18 cellular contexts compared by ENCODE assay signal in the genomic region with DNA sequence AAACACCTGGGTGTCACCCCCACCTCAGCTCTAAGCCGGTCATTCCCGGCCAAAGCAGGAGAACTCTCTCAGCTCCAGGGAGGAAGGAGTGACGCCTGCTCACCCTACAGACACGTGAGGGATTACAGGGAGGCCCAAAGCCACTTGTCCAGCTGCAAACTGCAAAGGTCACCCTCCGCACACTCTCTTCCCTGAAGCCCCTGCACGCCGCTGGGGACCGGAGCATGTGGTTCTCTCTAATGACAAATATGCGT.
DNase-seq lines count a peak whose midpoint lies in the region; ATAC-seq, FAIRE-seq and TF ChIP-seq lines count a peak whose summit lies in the region.
"Had no signal": no experiment of that assay in that cellular context is flagged by ENCODE, and none has a peak within 500 bp of the region (broad histone marks: within the 10 kb centered on the region; RNA-seq: fewer than 3 reads in every experiment).

No MANE protein-coding gene starts in this region.

- H3K4me3 ChIP-seq in breast epithelium (no peak overlapping the region), SU-DHL-6 (ENCODE audit: insufficient read depth, low read length, poor library complexity, severe bottlenecking) (peak overlapping the region; percentile 0)
- H3K4me3 ChIP-seq: A549, esophagus muscularis mucosa, lower lobe of right lung, psoas muscle, upper lobe of left lung had no signal

- H3K27me3 Mint-ChIP-seq in MCF 10A (ENCODE audit: insufficient read depth, unreplicated experiment) (no peaks in the 10 kb centered on the region), memory B cell (peaks cover 30% of the 10 kb centered on the region)
- H3K27me3 Mint-ChIP-seq: CD4-positive, CD25-positive, alpha-beta regulatory T cell had no signal

- BruUV-seq in MCF 10A (replicated peaks; lab: Mats Ljungman, UMichigan) = no TSS peak

- ATAC-seq in memory B cell (ENCODE audit: low read depth) = no peak
- ATAC-seq: activated CD8-positive, alpha-beta T cell treated with anti-CD3 and anti-CD28 coated beads for 36 hours; lower lobe of right lung had no signal

- H3K4me3 Mint-ChIP-seq in MCF 10A (ENCODE audit: unreplicated experiment) (no peak overlapping the region), memory B cell (peak overlapping the region; percentile 54)
- H3K4me3 Mint-ChIP-seq: activated CD8-positive, alpha-beta T cell treated with anti-CD3 and anti-CD28 coated beads for 36 hours; activated T-helper 1 cell treated with anti-CD3 and anti-CD28 coated beads, Interleukin-12 subunit alpha, Interleukin-12 subunit beta, Interleukin-2, Interleukin-4 antibody, amounts not matched to agents 30 ng/mL and 10 ng/mL and 1 ng/mL, durations not matched to agents 14 hours and 24 hours and 36 hours had no signal

- H4K20me1 ChIP-seq in SU-DHL-6 (ENCODE audit: low read depth, low read length) = no peaks in the 10 kb centered on the region

- POLR2A ChIA-PET in MCF 10A (lab: Yijun Ruan, JAX) = interaction anchor here (0.6 kb wide), 1 partner anchor 9 kb away, joined by 3 read pairs; no protein-coding TSS in a partner anchor

- no peak for FAIRE-seq in D721Med (lab: Jason Lieb, UNC)
- FAIRE-seq: A549 had no signal

- TF ChIP-seq CTCF in breast epithelium (IDR thresholded peaks at IDR 0.05) (no peak), MCF 10A (IDR thresholded peaks at IDR 0.05; ENCODE audit: unreplicated experiment) (no peak), SU-DHL-6 (IDR thresholded peaks at IDR 0.05; ENCODE audit: insufficient read depth, low read length, poor library complexity, severe bottlenecking) (no peak), D721Med (IDR thresholded peaks at IDR 0.05; ENCODE audit: insufficient read depth, missing control alignments) (no peak)

- peaks cover 20% of the 10 kb centered on the region for H3F3A ChIP-seq in SU-DHL-6 (ENCODE audit: insufficient read depth)

- intact Hi-C loops in breast epithelium (cut with DNase I; ENCODE audit: low total_unique reads) = no loop called here
- intact Hi-C loops in MCF 10A (cut with micrococcal nuclease) = no loop called here

- no peak overlapping the region for H3K27ac Mint-ChIP-seq in MCF 10A (ENCODE audit: low read depth, unreplicated experiment)
- peak overlapping the region; percentile 54 for H3K27ac Mint-ChIP-seq in memory B cell
- H3K27ac Mint-ChIP-seq: activated CD8-positive, alpha-beta T cell treated with anti-CD3 and anti-CD28 coated beads for 36 hours; activated T-helper 1 cell treated with anti-CD3 and anti-CD28 coated beads, Interleukin-12 subunit alpha, Interleukin-12 subunit beta, Interleukin-2, Interleukin-4 antibody, amounts not matched to agents 30 ng/mL and 10 ng/mL and 1 ng/mL, durations not matched to agents 14 hours and 24 hours and 36 hours; CD4-positive, CD25-positive, alpha-beta regulatory T cell had no signal

- H3K36me3 Mint-ChIP-seq in MCF 10A (ENCODE audit: insufficient read depth, unreplicated experiment) = no peaks in the 10 kb centered on the region
- no peaks in the 10 kb centered on the region for H3K36me3 Mint-ChIP-seq in memory B cell
- H3K36me3 Mint-ChIP-seq: CD4-positive, CD25-positive, alpha-beta regulatory T cell had no signal

- DNase-seq in breast epithelium (ENCODE audit: low spot score in 2 of 2) (no peak), MCF 10A (ENCODE audit: unreplicated experiment) (no peak), memory B cell (ENCODE audit: low spot score in 2 of 2) (no peak), NCI-H1105 (lab: John Stamatoyannopoulos, UW) (no peak), D721Med (ENCODE audit: insufficient read length, low spot score) (no peak), NCI-H526 (lab: John Stamatoyannopoulos, UW) (no peak)
- DNase-seq in activated CD4-positive, alpha-beta T cell treated with anti-CD3 and anti-CD28 coated beads for 4 hours = no peak
- DNase-seq: activated CD8-positive, alpha-beta T cell treated with anti-CD3 and anti-CD28 coated beads for 36 hours; CD4-positive, CD25-positive, alpha-beta regulatory T cell; effector CD4-positive, alpha-beta T cell; lower lobe of right lung; naive B cell; psoas muscle; upper lobe of left lung had no signal

- H3K27me3 ChIP-seq in breast epithelium (no peaks in the 10 kb centered on the region), SU-DHL-6 (ENCODE audit: low read length) (no peaks in the 10 kb centered on the region)
- H3K27me3 ChIP-seq: esophagus muscularis mucosa, upper lobe of left lung had no signal

- no peak overlapping the region for H2AFZ ChIP-seq in SU-DHL-6 (ENCODE audit: low read depth, low read length, severe bottlenecking)

- H3K9me3 Mint-ChIP-seq in MCF 10A (ENCODE audit: unreplicated experiment) (no peaks in the 10 kb centered on the region), memory B cell (no peaks in the 10 kb centered on the region)
- H3K9me3 Mint-ChIP-seq: activated CD8-positive, alpha-beta T cell treated with anti-CD3 and anti-CD28 coated beads for 36 hours; activated T-helper 1 cell treated with anti-CD3 and anti-CD28 coated beads, Interleukin-12 subunit alpha, Interleukin-12 subunit beta, Interleukin-2, Interleukin-4 antibody, amounts not matched to agents 30 ng/mL and 10 ng/mL and 1 ng/mL, durations not matched to agents 14 hours and 24 hours and 36 hours; CD4-positive, CD25-positive, alpha-beta regulatory T cell had no signal

- H3K4me1 ChIP-seq in breast epithelium = no peaks in the 10 kb centered on the region
- H3K4me1 ChIP-seq: psoas muscle had no signal

- H3K9me3 ChIP-seq in breast epithelium (no peaks in the 10 kb centered on the region), SU-DHL-6 (ENCODE audit: insufficient read depth, low read length) (no peaks in the 10 kb centered on the region)
- H3K9me3 ChIP-seq: A549, esophagus muscularis mucosa, lower lobe of right lung, psoas muscle, upper lobe of left lung had no signal

- H3K9ac ChIP-seq in SU-DHL-6 (ENCODE audit: low read length) = peak overlapping the region; percentile 47

- H3K4me2 ChIP-seq in SU-DHL-6 (ENCODE audit: low read depth, low read length, poor library complexity, severe bottlenecking) = peak overlapping the region; percentile 74

- H3K27ac ChIP-seq in breast epithelium (peak overlapping the region; percentile 70 to 81), SU-DHL-6 (ENCODE audit: low read depth, low read length) (peak overlapping the region; percentile 88)
- H3K27ac ChIP-seq: esophagus muscularis mucosa, lower lobe of right lung, psoas muscle, upper lobe of left lung had no signal

- CTCF ChIA-PET in MCF 10A (lab: Yijun Ruan, JAX) = interaction anchor here (0.7 kb wide), 1 partner anchor 14 kb away, joined by 3 read pairs; no protein-coding TSS in a partner anchor

- no peaks in the 10 kb centered on the region for H3K9me2 ChIP-seq in SU-DHL-6 (replicated peaks; ENCODE audit: insufficient read depth, low read length)

- H3K79me2 ChIP-seq in SU-DHL-6 (ENCODE audit: insufficient read depth, low read length) = no peaks in the 10 kb centered on the region

- H3K36me3 ChIP-seq in breast epithelium = no peaks in the 10 kb centered on the region
- H3K36me3 ChIP-seq in SU-DHL-6 (ENCODE audit: low read length) = no peaks in the 10 kb centered on the region
- H3K36me3 ChIP-seq: esophagus muscularis mucosa, lower lobe of right lung, upper lobe of left lung had no signal

- H3K4me1 Mint-ChIP-seq in MCF 10A (ENCODE audit: insufficient read depth, unreplicated experiment) = no peaks in the 10 kb centered on the region
- peaks cover 44% of the 10 kb centered on the region for H3K4me1 Mint-ChIP-seq in memory B cell

- TF ChIP-seq POLR2A in breast epithelium (IDR thresholded peaks at IDR 0.05) = no peak
